41 cellular contexts compared by ENCODE assay signal in genomic region chr2:166942377-166942776, GRCh38. TPM values are rescaled to one million over a fixed set of nuclear protein-coding genes. Genes with fewer than 3 reads are reported as not detected.
"Had no signal": no experiment of that assay in that cellular context is flagged by ENCODE, and none has a peak within 500 bp of the region (broad histone marks: within the 10 kb centered on the region; RNA-seq: fewer than 3 reads in every experiment).

No MANE protein-coding gene starts in this region.

- FAIRE-seq: astrocyte, bronchial epithelial cell had no signal

- H3K27ac ChIP-seq: adrenal gland, ascending aorta, body of pancreas, brain microvascular endothelial cell, breast epithelium, cardiac muscle cell had no signal

- ATAC-seq: activated naive CD4-positive, alpha-beta T cell treated with anti-CD3 and anti-CD28 coated beads, Interleukin-2, amount 50 U/mL, for 72 hours; activated naive CD8-positive, alpha-beta T cell treated with anti-CD3 and anti-CD28 coated beads, Interleukin-2, amount 50 U/mL, for 24 hours; activated T-cell treated with anti-CD3 and anti-CD28 coated beads, Interleukin-2, amount 50 U/mL, for 4 hours; activated T-cell treated with anti-CD3 and anti-CD28 coated beads, Interleukin-2, amount 50 U/mL, for 72 hours; activated T-helper 17 cell treated with anti-CD3 and anti-CD28 coated beads, Interleukin-2, amount 50 U/mL, for 72 hours; body of pancreas had no signal

- H3K9me3 Mint-ChIP-seq: activated naive CD8-positive, alpha-beta T cell treated with anti-CD3 and anti-CD28 coated beads for 36 hours; activated naive CD8-positive, alpha-beta T cell treated with anti-CD3 and anti-CD28 coated beads, Interleukin-2, amount 10 ng/mL, durations not matched to agents 7 days and 5 days; activated naive CD8-positive, alpha-beta T cell treated with anti-CD3 and anti-CD28 coated beads, Interleukin-2, amount 50 U/mL, for 24 hours; activated T-helper 1 cell treated with anti-CD3 and anti-CD28 coated beads, Interleukin-12 subunit alpha, Interleukin-12 subunit beta, Interleukin-2, Interleukin-4 antibody, amounts not matched to agents 30 ng/mL and 10 ng/mL and 1 ng/mL, durations not matched to agents 14 hours and 24 hours and 36 hours had no signal

- H3K27me3 ChIP-seq: adrenal gland, ascending aorta, body of pancreas, brain microvascular endothelial cell, breast epithelium, cardiac muscle cell had no signal

- H3K4me1 Mint-ChIP-seq: activated naive CD4-positive, alpha-beta T cell treated with anti-CD3 and anti-CD28 coated beads, Interleukin-2, amount 10 ng/mL, durations not matched to agents 7 days and 5 days; activated naive CD4-positive, alpha-beta T cell treated with anti-CD3 and anti-CD28 coated beads, Interleukin-2, amount 50 U/mL, for 24 hours; activated naive CD8-positive, alpha-beta T cell treated with anti-CD3 and anti-CD28 coated beads for 36 hours; activated naive CD8-positive, alpha-beta T cell treated with anti-CD3 and anti-CD28 coated beads, Interleukin-2, amount 10 ng/mL, durations not matched to agents 7 days and 5 days; activated naive CD8-positive, alpha-beta T cell treated with anti-CD3 and anti-CD28 coated beads, Interleukin-2, amount 50 U/mL, for 24 hours; activated T-helper 17 cell treated with anti-CD3 and anti-CD28 coated beads, Interleukin-2, amount 50 U/mL, for 72 hours; brain; central memory CD8-positive, alpha-beta T cell had no signal

- H3K27me3 Mint-ChIP-seq: activated naive CD4-positive, alpha-beta T cell treated with anti-CD3 and anti-CD28 coated beads, Interleukin-2, amount 10 ng/mL, durations not matched to agents 7 days and 5 days; activated naive CD4-positive, alpha-beta T cell treated with anti-CD3 and anti-CD28 coated beads, Interleukin-2, amount 50 U/mL, for 24 hours; activated naive CD8-positive, alpha-beta T cell treated with anti-CD3 and anti-CD28 coated beads for 36 hours; activated naive CD8-positive, alpha-beta T cell treated with anti-CD3 and anti-CD28 coated beads, Interleukin-2, amount 10 ng/mL, durations not matched to agents 7 days and 5 days; activated naive CD8-positive, alpha-beta T cell treated with anti-CD3 and anti-CD28 coated beads, Interleukin-2, amount 50 U/mL, for 24 hours; activated T-cell treated with anti-CD3 and anti-CD28 coated beads, Interleukin-2, amount 50 U/mL, for 24 hours; activated T-helper 17 cell treated with anti-CD3 and anti-CD28 coated beads, Interleukin-2, amount 50 U/mL, for 72 hours; brain; central memory CD8-positive, alpha-beta T cell had no signal

- H3K36me3 ChIP-seq: adrenal gland, ascending aorta, brain microvascular endothelial cell, breast epithelium, cardiac muscle cell had no signal

- H3K36me3 Mint-ChIP-seq: activated naive CD4-positive, alpha-beta T cell treated with anti-CD3 and anti-CD28 coated beads, Interleukin-2, amount 10 ng/mL, durations not matched to agents 7 days and 5 days; activated naive CD4-positive, alpha-beta T cell treated with anti-CD3 and anti-CD28 coated beads, Interleukin-2, amount 50 U/mL, for 24 hours; activated naive CD8-positive, alpha-beta T cell treated with anti-CD3 and anti-CD28 coated beads for 36 hours; activated naive CD8-positive, alpha-beta T cell treated with anti-CD3 and anti-CD28 coated beads, Interleukin-2, amount 10 ng/mL, durations not matched to agents 7 days and 5 days; brain had no signal

- DNase-seq: activated effector memory CD4-positive, alpha-beta T cell treated with anti-CD3 and anti-CD28 coated beads, Interleukin-2, amount 50 U/mL, for 16 hours; activated effector memory CD4-positive, alpha-beta T cell treated with Interleukin-2 at 50 U/mL for 16 hours; activated gamma-delta T cell; activated gamma-delta T cell treated with Interleukin-2 at 50 U/mL for 16 hours; activated naive CD4-positive, alpha-beta T cell; activated naive CD4-positive, alpha-beta T cell treated with anti-CD3 and anti-CD28 coated beads for 36 hours; activated naive CD4-positive, alpha-beta T cell treated with anti-CD3 and anti-CD28 coated beads, Interleukin-2, amount 10 ng/mL, durations not matched to agents 7 days and 5 days; activated naive CD4-positive, alpha-beta T cell treated with anti-CD3 and anti-CD28 coated beads, Interleukin-2, amount 50 U/mL, for 16 hours; activated naive CD4-positive, alpha-beta T cell treated with Interleukin-2 at 50 U/mL for 16 hours; activated naive CD8-positive, alpha-beta T cell treated with anti-CD3 and anti-CD28 coated beads for 36 hours; activated naive CD8-positive, alpha-beta T cell treated with anti-CD3 and anti-CD28 coated beads, Interleukin-2, amount 10 ng/mL, durations not matched to agents 7 days and 5 days; activated naive CD8-positive, alpha-beta T cell treated with anti-CD3 and anti-CD28 coated beads, Interleukin-2, amount 50 U/mL, for 24 hours; activated T-cell treated with anti-CD3 and anti-CD28 coated beads, Interleukin-2, amount 50 U/mL, for 1 hour; activated T-cell treated with anti-CD3 and anti-CD28 coated beads, Interleukin-2, amount 50 U/mL, for 24 hours; activated T-cell treated with anti-CD3 and anti-CD28 coated beads, Interleukin-2, amount 50 U/mL, for 4 hours; activated T-cell treated with anti-CD3 and anti-CD28 coated beads, Interleukin-2, amount 50 U/mL, for 48 hours; activated T-cell treated with anti-CD3 and anti-CD28 coated beads, Interleukin-2, amount 50 U/mL, for 72 hours; adrenal gland; amniotic stem cell; amygdala; anterior cingulate cortex; aorta; body of pancreas; brain microvascular endothelial cell; caudate nucleus; central memory CD4-positive, alpha-beta T cell; cerebellar nuclear complex had no signal

- H3K4me3 Mint-ChIP-seq: activated naive CD4-positive, alpha-beta T cell treated with anti-CD3 and anti-CD28 coated beads for 36 hours; activated naive CD4-positive, alpha-beta T cell treated with anti-CD3 and anti-CD28 coated beads, Interleukin-2, amount 10 ng/mL, durations not matched to agents 7 days and 5 days; activated naive CD4-positive, alpha-beta T cell treated with anti-CD3 and anti-CD28 coated beads, Interleukin-2, amount 50 U/mL, for 24 hours; activated naive CD8-positive, alpha-beta T cell; activated naive CD8-positive, alpha-beta T cell treated with anti-CD3 and anti-CD28 coated beads for 36 hours; activated naive CD8-positive, alpha-beta T cell treated with anti-CD3 and anti-CD28 coated beads, Interleukin-2, amount 10 ng/mL, durations not matched to agents 7 days and 5 days; activated naive CD8-positive, alpha-beta T cell treated with anti-CD3 and anti-CD28 coated beads, Interleukin-2, amount 50 U/mL, for 24 hours; activated T-cell treated with anti-CD3 and anti-CD28 coated beads, Interleukin-2, amount 50 U/mL, for 24 hours; activated T-cell treated with anti-CD3 and anti-CD28 coated beads, Interleukin-2, amount 50 U/mL, for 4 hours; activated T-cell treated with anti-CD3 and anti-CD28 coated beads, Interleukin-2, amount 50 U/mL, for 72 hours; activated T-helper 1 cell treated with anti-CD3 and anti-CD28 coated beads, Interleukin-12 subunit alpha, Interleukin-12 subunit beta, Interleukin-2, Interleukin-4 antibody, amounts not matched to agents 30 ng/mL and 10 ng/mL and 1 ng/mL, durations not matched to agents 14 hours and 24 hours and 36 hours; activated T-helper 17 cell treated with anti-CD3 and anti-CD28 coated beads, Interleukin-2, amount 50 U/mL, for 72 hours; brain; central memory CD8-positive, alpha-beta T cell had no signal

- H3K4me3 ChIP-seq: adrenal gland, ascending aorta, body of pancreas, breast epithelium, cardiac muscle cell had no signal

- H3K4me1 ChIP-seq: adrenal gland, ascending aorta, body of pancreas, breast epithelium had no signal

- H3K9me3 ChIP-seq: adrenal gland, ascending aorta, body of pancreas, breast epithelium had no signal

- H3K27ac Mint-ChIP-seq: activated naive CD4-positive, alpha-beta T cell treated with anti-CD3 and anti-CD28 coated beads for 36 hours; activated naive CD4-positive, alpha-beta T cell treated with anti-CD3 and anti-CD28 coated beads, Interleukin-2, amount 10 ng/mL, durations not matched to agents 7 days and 5 days; activated naive CD4-positive, alpha-beta T cell treated with anti-CD3 and anti-CD28 coated beads, Interleukin-2, amount 50 U/mL, for 24 hours; activated naive CD4-positive, alpha-beta T cell treated with anti-CD3 and anti-CD28 coated beads, Interleukin-2, amount 50 U/mL, for 72 hours; activated naive CD8-positive, alpha-beta T cell; activated naive CD8-positive, alpha-beta T cell treated with anti-CD3 and anti-CD28 coated beads for 36 hours; activated naive CD8-positive, alpha-beta T cell treated with anti-CD3 and anti-CD28 coated beads, Interleukin-2, amount 10 ng/mL, durations not matched to agents 7 days and 5 days; activated naive CD8-positive, alpha-beta T cell treated with anti-CD3 and anti-CD28 coated beads, Interleukin-2, amount 50 U/mL, for 24 hours; activated T-cell treated with anti-CD3 and anti-CD28 coated beads, Interleukin-2, amount 50 U/mL, for 24 hours; activated T-cell treated with anti-CD3 and anti-CD28 coated beads, Interleukin-2, amount 50 U/mL, for 72 hours; activated T-helper 1 cell treated with anti-CD3 and anti-CD28 coated beads, Interleukin-12 subunit alpha, Interleukin-12 subunit beta, Interleukin-2, Interleukin-4 antibody, amounts not matched to agents 30 ng/mL and 10 ng/mL and 1 ng/mL, durations not matched to agents 14 hours and 24 hours and 36 hours; activated T-helper 17 cell treated with anti-CD3 and anti-CD28 coated beads, Interleukin-2, amount 50 U/mL, for 72 hours; activated T-helper 2 cell treated with anti-CD3 and anti-CD28 coated beads, Interferon-gamma antibody, Interleukin-2, Interleukin-4, amounts not matched to agents 10 μg/mL and 5 μg/mL and 100 μg/mL, durations not matched to agents 14 hours and 24 hours and 36 hours; brain had no signal

RNA-seq across cellular contexts. Expression of gene XIRP2, which starts 54.1 kb away (rescaled TPM):
- total RNA-seq: activated naive CD4-positive, alpha-beta T cell treated with anti-CD3 and anti-CD28 coated beads for 36 hours; activated naive CD4-positive, alpha-beta T cell treated with anti-CD3 and anti-CD28 coated beads, Interleukin-2, amount 50 U/mL, for 72 hours; activated naive CD8-positive, alpha-beta T cell treated with anti-CD3 and anti-CD28 coated beads for 36 hours; activated naive CD8-positive, alpha-beta T cell treated with anti-CD3 and anti-CD28 coated beads, Interleukin-2, amount 10 ng/mL, durations not matched to agents 7 days and 5 days; activated T-cell treated with anti-CD3 and anti-CD28 coated beads, Interleukin-2, amount 50 U/mL, for 4 hours; activated T-cell treated with anti-CD3 and anti-CD28 coated beads, Interleukin-2, amount 50 U/mL, for 72 hours; activated T-helper 1 cell treated with anti-CD3 and anti-CD28 coated beads, Interleukin-12 subunit alpha, Interleukin-12 subunit beta, Interleukin-2, Interleukin-4 antibody, amounts not matched to agents 30 ng/mL and 10 ng/mL and 1 ng/mL, durations not matched to agents 14 hours and 24 hours and 36 hours; activated T-helper 17 cell treated with anti-CD3 and anti-CD28 coated beads, Interleukin-2, amount 50 U/mL, for 72 hours; activated T-helper 2 cell treated with anti-CD3 and anti-CD28 coated beads, Interferon-gamma antibody, Interleukin-2, Interleukin-4, amounts not matched to agents 10 μg/mL and 5 μg/mL and 100 μg/mL, durations not matched to agents 14 hours and 24 hours and 36 hours; body of pancreas; breast epithelium; bronchial epithelial cell; chondrocyte had no signal
